30 cellular contexts compared by ENCODE assay signal in genomic region chr2:9646631-9647030, GRCh38.
"Had no signal": no experiment of that assay in that cellular context is flagged by ENCODE, and none has a peak within 500 bp of the region (broad histone marks: within the 10 kb centered on the region; RNA-seq: fewer than 3 reads in every experiment).

No MANE protein-coding gene starts in this region.

- H3K9me3 ChIP-seq: adrenal gland, body of pancreas, esophagus muscularis mucosa, gastrocnemius medialis, heart left ventricle had no signal

- H3K27ac ChIP-seq: adrenal gland, body of pancreas, esophagus muscularis mucosa, foreskin keratinocyte, gastrocnemius medialis, heart left ventricle had no signal

- H3K4me1 ChIP-seq: adrenal gland, esophagus muscularis mucosa, gastrocnemius medialis, heart left ventricle had no signal

- ATAC-seq: activated CD4-positive, alpha-beta T cell treated with anti-CD3 and anti-CD28 coated beads for 36 hours; activated CD8-positive, alpha-beta memory T cell treated with anti-CD3 and anti-CD28 coated beads, Interleukin-2, amount 10 ng/mL, durations not matched to agents 7 days and 5 days; activated CD8-positive, alpha-beta T cell treated with anti-CD3 and anti-CD28 coated beads, Interleukin-2, amount 10 ng/mL, durations not matched to agents 7 days and 5 days; activated naive CD8-positive, alpha-beta T cell treated with anti-CD3 and anti-CD28 coated beads, Interleukin-2, amount 50 U/mL, for 24 hours; body of pancreas; effector memory CD8-positive, alpha-beta T cell; foreskin keratinocyte; gastrocnemius medialis; heart left ventricle; T-helper 17 cell had no signal

- DNase-seq: activated CD4-positive, alpha-beta memory T cell treated with anti-CD3 and anti-CD28 coated beads for 36 hours; activated CD4-positive, alpha-beta T cell treated with anti-CD3 and anti-CD28 coated beads for 36 hours; activated CD4-positive, alpha-beta T cell treated with anti-CD3 and anti-CD28 coated beads, Interleukin-2, amount 10 ng/mL, durations not matched to agents 24 days and 14 days; activated CD4-positive, CD25-positive, alpha-beta regulatory T cell; activated CD4-positive, CD25-positive, alpha-beta regulatory T cell treated with anti-CD3 and anti-CD28 coated beads, Interleukin-2, amount 50 U/mL, for 72 hours; activated CD8-positive, alpha-beta memory T cell treated with anti-CD3 and anti-CD28 coated beads, Interleukin-2, amount 10 ng/mL, durations not matched to agents 7 days and 5 days; activated CD8-positive, alpha-beta memory T cell treated with anti-CD3 and anti-CD28 coated beads, Interleukin-2, amount 50 U/mL, for 4 hours; activated CD8-positive, alpha-beta T cell treated with anti-CD3 and anti-CD28 coated beads, Interleukin-2, amount 10 ng/mL, durations not matched to agents 7 days and 5 days; activated effector memory CD4-positive, alpha-beta T cell treated with anti-CD3 and anti-CD28 coated beads, Interleukin-2, amount 50 U/mL, for 16 hours; activated naive CD4-positive, alpha-beta T cell treated with anti-CD3 and anti-CD28 coated beads for 36 hours; activated naive CD8-positive, alpha-beta T cell treated with anti-CD3 and anti-CD28 coated beads for 36 hours; activated naive CD8-positive, alpha-beta T cell treated with anti-CD3 and anti-CD28 coated beads, Interleukin-2, amount 50 U/mL, for 24 hours; activated T-cell treated with anti-CD3 and anti-CD28 coated beads, Interleukin-2, amount 50 U/mL, for 1 hour; activated T-cell treated with anti-CD3 and anti-CD28 coated beads, Interleukin-2, amount 50 U/mL, for 48 hours; adrenal gland; amygdala; body of pancreas; caudate nucleus; cortex of kidney; dermis blood vessel endothelial cell; effector CD4-positive, alpha-beta T cell; effector memory CD8-positive, alpha-beta T cell; erythroblast; foreskin keratinocyte; gastrocnemius medialis; glutamatergic neuron; heart left ventricle; T-helper 17 cell; T1000 had no signal

- H3K4me3 ChIP-seq: adrenal gland, body of pancreas, esophagus muscularis mucosa, gastrocnemius medialis, heart left ventricle had no signal

- H3K27me3 ChIP-seq: adrenal gland, body of pancreas, foreskin keratinocyte, gastrocnemius medialis, heart left ventricle had no signal

- H3K36me3 ChIP-seq: adrenal gland, esophagus muscularis mucosa, gastrocnemius medialis, heart left ventricle had no signal
